ENCODE assay signal across 1 cellular context in genomic region chr4:123649644-123650356, GRCh38.
TF ChIP-seq lines count a peak whose summit lies in the region.

No MANE protein-coding gene starts in this region.

TF ChIP-seq in IMR-90, 13 proteins besides CTCF, POLR2A, EP300 and RAD21 (continued from another document):
- TF ChIP-seq MAFK (IDR thresholded peaks at IDR 0.05; ENCODE audit: low read depth, low read length) = 0 out of 2 replicates have a peak, but pooled peaks have one; percentile 13
- TF ChIP-seq MXI1 (IDR thresholded peaks at IDR 0.05; ENCODE audit: borderline replicate concordance, low read depth, low read length) = no peak
- TF ChIP-seq CEBPB (IDR thresholded peaks at IDR 0.05; ENCODE audit: low read depth, low read length) = peak; percentile 32; the same call in 1 of the 2 replicates
- no peak for TF ChIP-seq BHLHE40 (IDR thresholded peaks at IDR 0.05; ENCODE audit: low read depth, low read length)
- peak; percentile 15 for TF ChIP-seq RCOR1 (IDR thresholded peaks at IDR 0.05; ENCODE audit: insufficient replicate concordance, low read length)
- no peak for TF ChIP-seq RFX5 (IDR thresholded peaks at IDR 0.05; ENCODE audit: low read depth, low read length)
- no peak for TF ChIP-seq FOS (IDR thresholded peaks at IDR 0.05; ENCODE audit: low read depth, low read length)
- TF ChIP-seq MAZ (IDR thresholded peaks at IDR 0.05; ENCODE audit: borderline replicate concordance, low read depth, low read length) = no peak
- no peak for TF ChIP-seq NFE2L2 (IDR thresholded peaks at IDR 0.05; ENCODE audit: low read depth, low read length)
